1 cellular context compared by ENCODE assay signal in genomic region chr6:30616811-30617564, GRCh38.
A peak's percentile ranks its signal among the peaks of the same experiment; 100 is the strongest.
TF ChIP-seq lines count a peak whose summit lies in the region.

TSS of gene PPP1R10 (minus strand) at chr6:30617243. CDS start at chr6:30609944, 7,299 bp downstream.

TF ChIP-seq in K562, 482 proteins besides CTCF, POLR2A, EP300 and RAD21 (continued from another document and continues in another):
- TF ChIP-seq ZNF609 (CRISPR knock-in tag; IDR thresholded peaks at IDR 0.05; ENCODE audit: borderline replicate concordance) (peak; percentile 44; the same call in 1 of the 2 replicates), NFXL1 (CRISPR knock-in tag; IDR thresholded peaks at IDR 0.05) (peak; percentile 94), NR0B1 (IDR thresholded peaks at IDR 0.05; ENCODE audit: partially characterized antibody) (no peak), ETV6 (IDR thresholded peaks at IDR 0.05; ENCODE audit: borderline replicate concordance in 1 of 2, low read depth in 2 of 2, low read length in 1 of 2) (no peak; a peak in 1 of 4 replicates), ETV6 (CRISPR knock-in tag; IDR thresholded peaks at IDR 0.05; ENCODE audit: borderline replicate concordance) (peak; percentile 54; the same call in 1 of the 2 replicates), ZSCAN32 (CRISPR knock-in tag; IDR thresholded peaks at IDR 0.05) (peak; percentile 87), FOXJ2 (tag; IDR thresholded peaks at IDR 0.05) (peak; percentile 87), IFI16 (CRISPR knock-in tag; IDR thresholded peaks at IDR 0.05) (0 out of 2 replicates have a peak, but pooled peaks have one; percentile 58), SIRT6 (IDR thresholded peaks at IDR 0.05; ENCODE audit: low read depth, low read length) (peak; percentile 83), ZMIZ1 (IDR thresholded peaks at IDR 0.05; ENCODE audit: low read depth in 2 of 2, low read length in 2 of 2) (peak in 1 of 2 experiments; percentile 92; a peak in 2 of 4 replicates), FOS (IDR thresholded peaks at IDR 0.05; ENCODE audit: extremely low read depth, insufficient read length) (peak; percentile 92), PRDM10 (IDR thresholded peaks at IDR 0.05; ENCODE audit: partially characterized antibody) (no peak), BDP1 (IDR thresholded peaks at IDR 0.05; ENCODE audit: insufficient read depth, insufficient read length) (no peak), SMARCA4 (IDR thresholded peaks at IDR 0.05) (peak; percentile 42), RCOR1 (IDR thresholded peaks at IDR 0.05; ENCODE audit: borderline replicate concordance in 1 of 2, low read depth in 2 of 2, low read length in 2 of 2) (no peak; a peak in 1 of 4 replicates), ZNF311 (CRISPR knock-in tag; IDR thresholded peaks at IDR 0.05) (no peak), CBX1 (IDR thresholded peaks at IDR 0.05; ENCODE audit: low read depth) (peak; percentile 85), TAF15 (IDR thresholded peaks at IDR 0.05; ENCODE audit: low read depth, low read length) (no peak), ZBTB40 (IDR thresholded peaks at IDR 0.05) (peak; percentile 97), ZBTB40 (CRISPR knock-in tag; IDR thresholded peaks at IDR 0.05) (no peak), CREB3L1 (IDR thresholded peaks at IDR 0.05; ENCODE audit: borderline replicate concordance, low read depth) (peak; percentile 78), LARP7 (IDR thresholded peaks at IDR 0.05) (peak; percentile 81; the same call in 1 of the 2 replicates), KAT7 (CRISPR knock-in tag; IDR thresholded peaks at IDR 0.05; ENCODE audit: borderline replicate concordance) (0 out of 2 replicates have a peak, but pooled peaks have one; percentile 95)
